25 cellular contexts compared by ENCODE assay signal in the genomic region with DNA sequence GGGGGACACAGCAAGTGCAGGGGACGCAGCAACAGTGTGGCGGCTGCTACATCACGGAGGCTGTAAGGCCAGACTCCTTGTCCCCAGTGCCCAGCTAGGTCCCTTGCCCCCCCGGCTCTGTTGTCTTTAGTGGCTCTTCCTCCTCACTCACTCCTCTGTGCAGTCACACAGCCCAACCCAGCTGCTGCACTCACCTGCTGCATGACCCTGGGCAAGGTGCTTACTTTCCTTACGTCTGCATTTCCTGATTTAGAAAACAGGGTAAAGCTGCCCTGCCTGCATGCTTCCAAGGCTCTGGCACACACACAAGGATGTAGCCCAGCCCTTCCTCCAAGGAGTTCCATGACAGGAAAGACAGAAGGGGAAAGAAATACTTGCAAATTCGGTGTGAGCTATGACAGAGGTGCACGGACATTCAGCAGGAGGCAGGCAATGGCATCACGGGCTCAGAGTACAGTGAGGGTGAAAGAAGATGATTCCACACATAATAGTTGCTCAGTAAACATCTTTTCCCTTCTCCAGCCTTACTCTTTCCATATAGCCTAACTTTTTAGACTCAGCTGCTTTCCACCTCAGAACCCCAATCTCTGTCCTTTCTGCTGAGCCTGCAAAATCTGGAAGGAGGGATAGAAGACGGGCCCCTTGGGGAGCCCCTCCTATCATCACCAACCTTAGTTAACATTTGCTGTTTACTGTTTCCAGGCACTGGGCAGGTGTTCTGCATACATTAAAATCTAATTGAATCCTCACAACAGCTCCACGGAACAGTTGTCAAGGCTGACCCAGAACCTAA.
A peak's percentile ranks its signal among the peaks of the same experiment; 100 is the strongest.
DNase-seq lines count a peak whose midpoint lies in the region; ATAC-seq, FAIRE-seq and TF ChIP-seq lines count a peak whose summit lies in the region.
"Had no signal": no experiment of that assay in that cellular context is flagged by ENCODE, and none has a peak within 500 bp of the region (broad histone marks: within the 10 kb centered on the region; RNA-seq: fewer than 3 reads in every experiment).

No MANE protein-coding gene starts in this region.

- no peak overlapping the region for H3K27ac ChIP-seq in IMR-90 (ENCODE audit: insufficient read depth, low read length)
- no peak overlapping the region for H3K27ac ChIP-seq in K562 (ENCODE audit: extremely low read depth, low read depth, low read length)
- no peak overlapping the region for H3K27ac ChIP-seq in spleen
- H3K27ac ChIP-seq in suprapubic skin: no peak overlapping the region
- H3K27ac ChIP-seq: BLaER1, SJSA1 had no signal

- no peak overlapping the region for H3K56ac ChIP-seq in IMR-90 (ENCODE audit: extremely low read depth, insufficient read depth, low read length)

- H4K20me1 ChIP-seq in IMR-90 (ENCODE audit: insufficient read depth, low read length) (no peaks in the 10 kb centered on the region), K562 (replicated peaks; ENCODE audit: control insufficient read depth, insufficient read depth, low read length) (peaks cover 18% of the 10 kb centered on the region; the same call in 1 of the 2 replicates)
- H4K20me1 ChIP-seq: BLaER1 had no signal

- H3K36me3 ChIP-seq in IMR-90 (ENCODE audit: control insufficient read depth, insufficient read depth, low read length): no peaks in the 10 kb centered on the region
- H3K36me3 ChIP-seq in K562 (ENCODE audit: control insufficient read depth, insufficient read depth, low read length): no peaks in the 10 kb centered on the region
- no peaks in the 10 kb centered on the region for H3K36me3 ChIP-seq in mucosa of descending colon (ENCODE audit: low read depth)
- H3K36me3 ChIP-seq in spleen: no peaks in the 10 kb centered on the region
- no peaks in the 10 kb centered on the region for H3K36me3 ChIP-seq in suprapubic skin
- H3K36me3 ChIP-seq: BLaER1, SJSA1 had no signal

- dilution Hi-C loops in IMR-90 (cut with HindIII; ENCODE audit: low sequenced_read_pairs, unreplicated experiment): no loop called here

- intact Hi-C loops in IMR-90 (cut with micrococcal nuclease): no loop called here
- intact Hi-C loops in K562 (cut with micrococcal nuclease): no loop called here
- intact Hi-C loops in mucosa of descending colon (cut with DNase I, micrococcal nuclease): no loop called here
- intact Hi-C loops in spleen (cut with DNase I; ENCODE audit: low total_unique reads): no loop called here

- TF ChIP-seq POLR2A in IMR-90 (IDR thresholded peaks at IDR 0.05; ENCODE audit: low read depth, low read length) (no peak), K562 (conservative IDR thresholded peaks at IDR 0.05) (no peak), spleen (IDR thresholded peaks at IDR 0.05) (no peak), suprapubic skin (IDR thresholded peaks at IDR 0.05) (no peak)

- H2BK15ac ChIP-seq in IMR-90 (ENCODE audit: low read depth, low read length): no peak overlapping the region

- no peak overlapping the region for H3K4ac ChIP-seq in IMR-90 (ENCODE audit: low read depth, low read length)

- no peak overlapping the region for H2AK9ac ChIP-seq in IMR-90 (replicated peaks; ENCODE audit: low read depth, low read length, poor library complexity)

- H4K5ac ChIP-seq in IMR-90 (ENCODE audit: low read depth, low read length): no peak overlapping the region

- POLR2A ChIA-PET in IMR-90 (lab: Charles Lee; ENCODE audit: unreplicated experiment) (no interaction called here), K562 (lab: Yijun Ruan, JAX) (interaction anchor here (0.6 to 1.0 kb wide), 2 partner anchors 10 to 446 kb away, joined by 3 read pairs; no protein-coding TSS in a partner anchor)

- H3K9ac ChIP-seq in IMR-90 (ENCODE audit: low read depth, low read length) (no peak overlapping the region), K562 (ENCODE audit: insufficient read depth in 1 of 2, low read depth in 2 of 2, low read length in 2 of 2) (no peak overlapping the region)
- H3K9ac ChIP-seq: BLaER1 had no signal

- no peaks in the 10 kb centered on the region for H3K9me1 ChIP-seq in IMR-90 (ENCODE audit: insufficient read depth, low read length)
- peaks cover 3% of the 10 kb centered on the region for H3K9me1 ChIP-seq in K562 (ENCODE audit: control insufficient read depth, insufficient read depth, low read length)

- ATAC-seq in IMR-90 (ENCODE audit: low read depth) (no peak), K562 (no peak), mucosa of descending colon (peak; percentile 87), GM19035 (IDR thresholded peaks at IDR 0.05; ENCODE audit: unreplicated experiment) (no peak)
- ATAC-seq: Right ventricle myocardium inferior had no signal

- no peak overlapping the region for H3K18ac ChIP-seq in IMR-90 (ENCODE audit: low read depth, low read length)

- 29% methylated on average over 1 of the region's 10 CpGs; no CpG with 5 or more reads in 1 of the 2 experiments for WGBS in IMR-90 (ENCODE audit: extremely low coverage in 2 of 2, insufficient read length in 1 of 2), 2 experiments
- 6% methylated on average over 10 of the region's 10 CpGs for WGBS in K562 (ENCODE audit: insufficient coverage, low coverage, missing lambda C conversion rate)
- 65 to 77% (median 71%) methylated on average over 10 of the region's 10 CpGs for WGBS in spleen, 5 donors
- WGBS in suprapubic skin: 36% methylated on average over 7 of the region's 10 CpGs

- H3K14ac ChIP-seq in IMR-90 (replicated peaks; ENCODE audit: low read depth, low read length): no peak overlapping the region

- TF ChIP-seq CTCF in IMR-90 (conservative IDR thresholded peaks at IDR 0.05; ENCODE audit: low read depth, low read length): no peak
- TF ChIP-seq CTCF in K562 (IDR thresholded peaks at IDR 0.05 in 2 of 3, conservative IDR thresholded peaks at IDR 0.05 in 1 of 3; ENCODE audit: insufficient read depth in 2 of 3, low read depth in 1 of 3, low read length in 3 of 3): no peak
- no peak for TF ChIP-seq CTCF in mucosa of descending colon (IDR thresholded peaks at IDR 0.05)
- no peak for TF ChIP-seq CTCF in spleen (IDR thresholded peaks at IDR 0.05 in 8 of 11, conservative IDR thresholded peaks at IDR 0.05 in 3 of 11)
- TF ChIP-seq CTCF in suprapubic skin (IDR thresholded peaks at IDR 0.05): no peak

- no peak for FAIRE-seq in K562 (lab: Jason Lieb, UNC)
- FAIRE-seq: GM12892, GM18507, H54, RCC 7860 had no signal

- H3K9me3 ChIP-seq in IMR-90 (ENCODE audit: control insufficient read depth, insufficient read depth, low read length) (no peaks in the 10 kb centered on the region), K562 (replicated peaks; ENCODE audit: control insufficient read depth, insufficient read depth, low read depth, low read length) (no peaks in the 10 kb centered on the region; the same call in 1 of the 2 replicates), mucosa of descending colon (no peaks in the 10 kb centered on the region), spleen (no peaks in the 10 kb centered on the region), suprapubic skin (no peaks in the 10 kb centered on the region)
- H3K9me3 ChIP-seq: BLaER1, Caco-2, SJSA1 had no signal

- no peak overlapping the region for H2BK120ac ChIP-seq in IMR-90 (ENCODE audit: low read depth, low read length)

- H3K4me2 ChIP-seq in IMR-90 (ENCODE audit: low read depth, low read length) (no peak overlapping the region), K562 (ENCODE audit: insufficient read depth, low read length) (no peak overlapping the region)
- H3K4me2 ChIP-seq: BLaER1 had no signal

- in situ Hi-C loops in IMR-90 (cut with MboI; ENCODE audit: low sequenced_read_pairs) (no loop called here), K562 (cut with MboI) (no loop called here)

- no peaks in the 10 kb centered on the region for H3K79me1 ChIP-seq in IMR-90 (ENCODE audit: low read depth in 1 of 2, low read length in 2 of 2)

- CTCF ChIA-PET in IMR-90 (lab: Yijun Ruan, JAX) (no interaction called here), K562 (lab: Yijun Ruan, JAX; ENCODE audit: low intra/inter-chr PET ratio) (no interaction called here)

- H3K4me3 ChIP-seq in IMR-90 (ENCODE audit: insufficient read depth, low read depth, low read length) (no peak overlapping the region), K562 (no peak overlapping the region), mucosa of descending colon (no peak overlapping the region), spleen (no peak overlapping the region), suprapubic skin (no peak overlapping the region)
- H3K4me3 ChIP-seq: BLaER1, SJSA1 had no signal

- H3K4me1 ChIP-seq in IMR-90 (ENCODE audit: control insufficient read depth, insufficient read depth, low read length) (no peaks in the 10 kb centered on the region), K562 (replicated peaks in 1 of 2; ENCODE audit: control insufficient read depth in 2 of 2, insufficient read depth in 2 of 2, low read length in 2 of 2) (no peaks in the 10 kb centered on the region; a peak in 1 of 5 replicates), mucosa of descending colon (ENCODE audit: low read depth) (no peaks in the 10 kb centered on the region), spleen (no peaks in the 10 kb centered on the region), suprapubic skin (no peaks in the 10 kb centered on the region)
- H3K4me1 ChIP-seq: BLaER1, Caco-2, SJSA1 had no signal

- no peak overlapping the region for H2BK20ac ChIP-seq in IMR-90 (ENCODE audit: low read depth, low read length)

- BruUV-seq in IMR-90 (replicated peaks; lab: Mats Ljungman, UMichigan) (no TSS peak), K562 (replicated peaks; lab: Mats Ljungman, UMichigan) (no TSS peak)

- no peak overlapping the region for H4K8ac ChIP-seq in IMR-90 (ENCODE audit: low read depth in 2 of 2, low read length in 2 of 2)

- H3K79me2 ChIP-seq in K562 (ENCODE audit: control insufficient read depth, insufficient read depth, low read length): no peaks in the 10 kb centered on the region

- H3K23ac ChIP-seq in IMR-90 (ENCODE audit: low read depth, low read length): no peak overlapping the region

- TF ChIP-seq RAD21 in IMR-90 (IDR thresholded peaks at IDR 0.05; ENCODE audit: low read length) (no peak), K562 (CRISPR knock-in tag; conservative IDR thresholded peaks at IDR 0.05 in 1 of 2, IDR thresholded peaks at IDR 0.05 in 1 of 2) (no peak)

- DNase-seq in IMR-90 (no peak), K562 (ENCODE audit: extremely low read depth in 1 of 4, low spot score in 3 of 4) (no peak), mucosa of descending colon (peak; percentile 56 to 58 (median 56)), spleen (peak; percentile 28), GF-D8 (lab: John Stamatoyannopoulos, UW) (no peak), suprapubic skin (ENCODE audit: low spot score in 2 of 2) (no peak)
- DNase-seq: ACHN; Caco-2; CD4-positive, alpha-beta T cell; DMS153; HFFc6; KBM-7; MM.1S; NCI-H1048; NCI-H1417 treated with DMSO at 0.1 percent for 48 hours; NCI-H187; NCI-H774 had no signal

- H2AFZ ChIP-seq in IMR-90 (replicated peaks; ENCODE audit: low read length, poor library complexity): no peak overlapping the region
- H2AFZ ChIP-seq in K562 (ENCODE audit: low read depth, low read length): no peak overlapping the region

- no peak overlapping the region for H2BK5ac ChIP-seq in IMR-90 (ENCODE audit: low read depth, low read length, poor library complexity, severe bottlenecking)

- H4K91ac ChIP-seq in IMR-90 (ENCODE audit: insufficient read depth, low read depth, low read length): no peak overlapping the region

- TF ChIP-seq EP300 in K562 (IDR thresholded peaks at IDR 0.05; ENCODE audit: low read length): no peak
- TF ChIP-seq EP300 in suprapubic skin (IDR thresholded peaks at IDR 0.05): no peak

- H2AK5ac ChIP-seq in IMR-90 (ENCODE audit: low read depth, low read length): no peak overlapping the region

- H3K27me3 ChIP-seq in IMR-90 (ENCODE audit: control insufficient read depth, insufficient read depth, low read length) (peaks cover 18% of the 10 kb centered on the region), K562 (ENCODE audit: control insufficient read depth in 2 of 2, insufficient read depth in 2 of 2, low read length in 2 of 2) (peaks cover 28 to 54% of the 10 kb centered on the region in 2 experiments), spleen (replicated peaks in 1 of 7) (peaks cover 0 to 37% (median 0%) of the 10 kb centered on the region in 7 donors), suprapubic skin (peaks cover 33% of the 10 kb centered on the region)
- H3K27me3 ChIP-seq: BLaER1, SJSA1 had no signal

Comparison
In these comparisons a context has a peak if more than half of its experiments do, and no peak if none do; other contexts are left out.
1. DNase-seq: peak in mucosa of descending colon (3 of 3) and spleen (single experiment); none in IMR-90 (single experiment), K562 (0 of 4), GF-D8 (single experiment) and suprapubic skin (0 of 2).